In genomic region chr6:136249336-136249735, GRCh38 we compare ENCODE assay signal across 8 cellular contexts. TPM values are rescaled to one million over a fixed set of nuclear protein-coding genes. Genes with fewer than 3 reads are reported as not detected.
A peak's percentile ranks its signal among the peaks of the same experiment; 100 is the strongest.
DNase-seq lines count a peak whose midpoint lies in the region; ATAC-seq, FAIRE-seq and TF ChIP-seq lines count a peak whose summit lies in the region.

No MANE protein-coding gene starts in this region.

- CTCF ChIA-PET in CD8-positive, alpha-beta T cell (lab: Charles Lee) = interaction anchor here (2.0 to 3.3 kb wide), 2 partner anchors 23 to 68 kb away, joined by 12 to 13 read pairs; no protein-coding TSS in a partner anchor

- no peaks in the 10 kb centered on the region for H3K9me3 ChIP-seq in CD8-positive, alpha-beta T cell (ENCODE audit: low read length)

- no peak overlapping the region for H3K27ac ChIP-seq in CD8-positive, alpha-beta T cell (ENCODE audit: low read depth, low read length)

- no peak for ATAC-seq in CD8-positive, alpha-beta T cell
- ATAC-seq in natural killer cell treated with Interleukin-12 subunit alpha and Interleukin-12 subunit beta and Interleukin-15 and Interleukin-18, amount 100 ng/mL, for 72 hours = no peak
- ATAC-seq in GM21717 (IDR thresholded peaks at IDR 0.05; ENCODE audit: unreplicated experiment) (no peak), HG02885 (IDR thresholded peaks at IDR 0.05; ENCODE audit: poor library complexity, unreplicated experiment) (no peak)

- H3K27me3 ChIP-seq in CD8-positive, alpha-beta T cell (ENCODE audit: insufficient read depth, low read length) = no peaks in the 10 kb centered on the region
- H3K27me3 ChIP-seq in bronchial epithelial cell (ENCODE audit: control insufficient read depth, insufficient read depth, low read length) = no peaks in the 10 kb centered on the region

- peaks cover 36% of the 10 kb centered on the region for H3K4me1 Mint-ChIP-seq in CD8-positive, alpha-beta T cell (ENCODE audit: low read depth)
- H3K4me1 Mint-ChIP-seq in natural killer cell treated with Interleukin-12 subunit alpha and Interleukin-12 subunit beta and Interleukin-15 and Interleukin-18, amount 100 ng/mL, for 72 hours (ENCODE audit: low read depth in 2 of 2) = peaks cover 35 to 54% of the 10 kb centered on the region in 2 donors

- TF ChIP-seq CTCF in CD8-positive, alpha-beta T cell (IDR thresholded peaks at IDR 0.05) = no peak
- TF ChIP-seq CTCF in bronchial epithelial cell (IDR thresholded peaks at IDR 0.05; ENCODE audit: insufficient read depth, low read length, severe bottlenecking) = no peak

- no peaks in the 10 kb centered on the region for H3K27me3 Mint-ChIP-seq in CD8-positive, alpha-beta T cell (ENCODE audit: low read depth)
- H3K27me3 Mint-ChIP-seq in natural killer cell treated with Interleukin-12 subunit alpha and Interleukin-12 subunit beta and Interleukin-15 and Interleukin-18, amount 100 ng/mL, for 72 hours = no peaks in the 10 kb centered on the region

- no peak for FAIRE-seq in bronchial epithelial cell (lab: Jason Lieb, UNC)

- no peak overlapping the region for H3K27ac Mint-ChIP-seq in CD8-positive, alpha-beta T cell
- H3K27ac Mint-ChIP-seq in natural killer cell treated with Interleukin-12 subunit alpha and Interleukin-12 subunit beta and Interleukin-15 and Interleukin-18, amount 100 ng/mL, for 72 hours = peak overlapping the region; percentile 83 to 88

- intact Hi-C loops in CD8-positive, alpha-beta T cell (cut with DNase I, micrococcal nuclease) = loop anchor here (5.0 to 10.0 kb wide), 2 partner anchors 303 to 1215 kb away; partner anchors contain the start of gene MAP7 (in 1 of the 2)

- H3K36me3 ChIP-seq in CD8-positive, alpha-beta T cell (ENCODE audit: insufficient read depth, low read length) = no peaks in the 10 kb centered on the region
- no peaks in the 10 kb centered on the region for H3K36me3 ChIP-seq in bronchial epithelial cell (ENCODE audit: control insufficient read depth, insufficient read depth, low read length)

- H3K9me3 Mint-ChIP-seq in CD8-positive, alpha-beta T cell = no peaks in the 10 kb centered on the region
- no peaks in the 10 kb centered on the region for H3K9me3 Mint-ChIP-seq in natural killer cell treated with Interleukin-12 subunit alpha and Interleukin-12 subunit beta and Interleukin-15 and Interleukin-18, amount 100 ng/mL, for 72 hours

- H3K4me3 ChIP-seq in CD8-positive, alpha-beta T cell (ENCODE audit: low read depth, low read length) = peak overlapping the region; percentile 57
- H3K4me3 ChIP-seq in bronchial epithelial cell (ENCODE audit: low read depth, low read length) = peak overlapping the region; percentile 69

- POLR2A ChIA-PET in CD8-positive, alpha-beta T cell (lab: Charles Lee) = interaction anchor here (3.2 to 9.4 kb wide), 2 partner anchors 39 to 751 kb away, joined by 9 to 132 read pairs; partner anchors contain the start of gene BCLAF1

- H3K4me3 Mint-ChIP-seq in CD8-positive, alpha-beta T cell = peak overlapping the region; percentile 97
- peak overlapping the region; percentile 98 for H3K4me3 Mint-ChIP-seq in natural killer cell treated with Interleukin-12 subunit alpha and Interleukin-12 subunit beta and Interleukin-15 and Interleukin-18, amount 100 ng/mL, for 72 hours

- DNase-seq in CD8-positive, alpha-beta T cell = no peak
- DNase-seq in LHCN-M2 (ENCODE audit: low read depth) = peak; percentile 27
- peak; percentile 25 for DNase-seq in bronchial epithelial cell (ENCODE audit: low read depth)
- DNase-seq in natural killer cell treated with Interleukin-12 subunit alpha and Interleukin-12 subunit beta and Interleukin-15 and Interleukin-18, amount 100 ng/mL, for 72 hours (ENCODE audit: low spot score) = no peak
- no peak for DNase-seq in hepatic stellate cell (ENCODE audit: low spot score)
- DNase-seq in SK-N-DZ (ENCODE audit: low spot score) = no peak

- peaks cover 11% of the 10 kb centered on the region for H3K4me1 ChIP-seq in CD8-positive, alpha-beta T cell (ENCODE audit: insufficient read depth, low read length)

- H3K36me3 Mint-ChIP-seq in CD8-positive, alpha-beta T cell = peaks cover 6% of the 10 kb centered on the region
- peaks cover 13% of the 10 kb centered on the region for H3K36me3 Mint-ChIP-seq in natural killer cell treated with Interleukin-12 subunit alpha and Interleukin-12 subunit beta and Interleukin-15 and Interleukin-18, amount 100 ng/mL, for 72 hours

RNA-seq across cellular contexts. Expression of gene MTFR2, which starts 0.8 kb away (rescaled TPM):
- total RNA-seq in CD8-positive, alpha-beta T cell = 1 to 10 TPM; 1.3 to 1.5 TPM
- total RNA-seq in LHCN-M2 (2014; rRNA removed) (7.6 and 8.7 TPM in 2 replicates), bronchial epithelial cell (0.51 and 0.79 TPM in 2 replicates)
- 3.4 TPM for polyA plus RNA-seq in LHCN-M2 (2012)
- 10 to 100 TPM; 14.9 to 26.1 TPM for total RNA-seq in natural killer cell treated with Interleukin-12 subunit alpha and Interleukin-12 subunit beta and Interleukin-15 and Interleukin-18, amount 100 ng/mL, for 72 hours
- polyA plus RNA-seq in SK-N-DZ (2014; cell fraction: cytosol; rRNA removed) = 6.2 and 11.1 TPM in 2 replicates
- 10.3 and 15.7 TPM in 2 replicates for polyA plus RNA-seq in SK-N-DZ (2014; cell fraction: nucleus; rRNA removed)

RNA-seq across cellular contexts. Expression of gene BCLAF1, which starts 40.3 kb away (rescaled TPM):
- total RNA-seq in CD8-positive, alpha-beta T cell = 100 to 1,000 TPM; 471 to 494 TPM
- total RNA-seq in LHCN-M2 (2014; rRNA removed) (91.1 and 95.9 TPM in 2 replicates), bronchial epithelial cell (50.3 and 71.6 TPM in 2 replicates)
- polyA plus RNA-seq in LHCN-M2 (2012) = 38.4 TPM
- 100 to 1,000 TPM; 200 to 203 TPM for total RNA-seq in natural killer cell treated with Interleukin-12 subunit alpha and Interleukin-12 subunit beta and Interleukin-15 and Interleukin-18, amount 100 ng/mL, for 72 hours
- polyA plus RNA-seq in SK-N-DZ (2014; cell fraction: cytosol; rRNA removed) = 62.3 and 65.1 TPM in 2 replicates
- 73.7 and 81.5 TPM in 2 replicates for polyA plus RNA-seq in SK-N-DZ (2014; cell fraction: nucleus; rRNA removed)

Comparison
In these comparisons a context has a peak if more than half of its experiments do, and no peak if none do; other contexts are left out.
1. DNase-seq: peak in LHCN-M2 (single experiment) and bronchial epithelial cell (single experiment); none in CD8-positive, alpha-beta T cell (0 of 7), natural killer cell treated with Interleukin-12 subunit alpha and Interleukin-12 subunit beta and Interleukin-15 and Interleukin-18, amount 100 ng/mL, for 72 hours (single experiment), hepatic stellate cell (single experiment) and SK-N-DZ (single experiment).